ENCODE assay signal across 1 cellular context in genomic region chr7:43727003-43727402, GRCh38.
TF ChIP-seq lines count a peak whose summit lies in the region.

No MANE protein-coding gene starts in this region.

TF ChIP-seq in GM23338, 12 proteins besides CTCF, POLR2A, EP300 and RAD21 (continued from another document):
- TF ChIP-seq REST (IDR thresholded peaks at IDR 0.05; ENCODE audit: unreplicated experiment) (no peak), STAT1 (IDR thresholded peaks at IDR 0.05; ENCODE audit: unreplicated experiment) (no peak), ETS1 (IDR thresholded peaks at IDR 0.05) (no peak), EZH2 (IDR thresholded peaks at IDR 0.05; ENCODE audit: low read depth, unreplicated experiment) (no peak)
TF ChIP-seq in GM23338: peak in this region for 0.
